In the genomic region with DNA sequence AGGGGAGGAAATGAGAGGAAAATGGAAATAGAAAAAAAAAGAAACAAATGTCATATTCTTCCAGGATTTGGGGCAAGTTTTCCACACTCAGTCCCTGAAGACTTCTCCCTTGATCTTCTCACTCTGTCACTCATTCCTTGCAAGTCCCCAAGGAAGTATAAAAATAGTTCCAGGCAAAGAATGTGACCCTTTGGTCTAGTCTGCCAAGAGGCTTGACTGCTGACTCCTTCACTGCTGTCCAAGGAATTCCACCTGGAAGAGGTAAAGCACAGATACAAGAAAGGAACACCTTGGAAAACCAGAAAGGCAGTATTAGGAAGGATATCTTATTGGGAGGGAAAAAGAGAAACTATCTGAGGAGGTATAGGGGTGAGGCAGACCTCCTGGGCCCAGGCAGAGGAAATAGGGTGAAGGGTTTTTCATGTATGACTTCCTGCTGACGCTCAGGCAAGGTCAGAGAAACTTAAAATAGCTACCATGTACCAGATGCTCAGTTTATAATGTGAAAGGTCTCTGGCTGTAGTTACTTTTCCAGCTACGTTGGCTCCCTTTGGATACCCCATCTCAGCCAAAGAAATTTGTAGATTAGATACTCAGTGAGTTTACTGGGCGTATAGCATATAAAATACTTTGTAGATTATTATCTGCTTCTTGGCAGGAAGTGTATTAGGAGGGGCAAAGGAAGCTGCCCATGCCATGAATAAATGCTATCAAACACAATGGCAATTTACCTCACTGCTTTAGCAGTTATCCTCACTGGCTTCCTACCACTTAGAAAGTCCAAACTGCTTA, we compare ENCODE assay signal across 15 cellular contexts. TPM values are rescaled to one million over a fixed set of nuclear protein-coding genes. Genes with fewer than 3 reads are reported as not detected.
DNase-seq lines count a peak whose midpoint lies in the region; ATAC-seq, FAIRE-seq and TF ChIP-seq lines count a peak whose summit lies in the region.
"Had no signal": no experiment of that assay in that cellular context is flagged by ENCODE, and none has a peak within 500 bp of the region (broad histone marks: within the 10 kb centered on the region; RNA-seq: fewer than 3 reads in every experiment).

No MANE protein-coding gene starts in this region.

- H3K36me3 Mint-ChIP-seq in stimulated activated naive CD8-positive, alpha-beta T cell treated with anti-CD3 and anti-CD28 coated beads, Interleukin-15, Interleukin-2, amounts not matched to agents 100 ng/mL and 50 ng/mL, for 24 hours (ENCODE audit: low read depth): no peaks in the 10 kb centered on the region
- no peaks in the 10 kb centered on the region for H3K36me3 Mint-ChIP-seq in activated naive CD8-positive, alpha-beta T cell treated with anti-CD3 and anti-CD28 coated beads for 36 hours

- no peaks in the 10 kb centered on the region for H3K27me3 Mint-ChIP-seq in stimulated activated naive CD8-positive, alpha-beta T cell treated with anti-CD3 and anti-CD28 coated beads, Interleukin-15, Interleukin-2, amounts not matched to agents 100 ng/mL and 50 ng/mL, for 24 hours
- no peaks in the 10 kb centered on the region for H3K27me3 Mint-ChIP-seq in activated naive CD8-positive, alpha-beta T cell treated with anti-CD3 and anti-CD28 coated beads for 36 hours

- no peaks in the 10 kb centered on the region for H3K9me3 ChIP-seq in kidney (ENCODE audit: control insufficient read depth in 1 of 2, low read length in 2 of 2)

- H3K4me1 Mint-ChIP-seq in stimulated activated naive CD8-positive, alpha-beta T cell treated with anti-CD3 and anti-CD28 coated beads, Interleukin-15, Interleukin-2, amounts not matched to agents 100 ng/mL and 50 ng/mL, for 24 hours (ENCODE audit: low read depth): peaks cover 24% of the 10 kb centered on the region
- peaks cover 18% of the 10 kb centered on the region for H3K4me1 Mint-ChIP-seq in activated naive CD8-positive, alpha-beta T cell treated with anti-CD3 and anti-CD28 coated beads for 36 hours

- no peaks in the 10 kb centered on the region for H3K36me3 ChIP-seq in kidney (ENCODE audit: control insufficient read depth in 1 of 2, insufficient read depth in 2 of 2, low read length in 2 of 2)
- H3K36me3 ChIP-seq: cardiac muscle cell had no signal

- no peak overlapping the region for H3K9ac ChIP-seq in kidney (ENCODE audit: low read length in 2 of 2)

- intact Hi-C loops in kidney (cut with DNase I): no loop called here

- no peak overlapping the region for H3K4me3 ChIP-seq in kidney (ENCODE audit: low read length in 2 of 2)
- H3K4me3 ChIP-seq: cardiac muscle cell, smooth muscle cell had no signal

- H3K4me1 ChIP-seq in kidney (ENCODE audit: control insufficient read depth in 1 of 2, insufficient read depth in 1 of 2, low read depth in 1 of 2, low read length in 2 of 2): peaks cover 17 to 19% of the 10 kb centered on the region in 2 donors

- DNase-seq in stimulated activated naive CD8-positive, alpha-beta T cell treated with anti-CD3 and anti-CD28 coated beads, Interleukin-15, Interleukin-2, amounts not matched to agents 100 U/mL and 50 U/mL, for 24 hours: no peak
- DNase-seq in activated naive CD8-positive, alpha-beta T cell treated with anti-CD3 and anti-CD28 coated beads for 36 hours: no peak
- no peak for DNase-seq in kidney
- no peak for DNase-seq in NCI-H2081 (lab: John Stamatoyannopoulos, UW)
- DNase-seq in activated CD4-positive, CD25-positive, alpha-beta regulatory T cell (lab: John Stamatoyannopoulos, UW): no peak
- DNase-seq: AML-193, foreskin melanocyte, KG1, NCI-H446 treated with DMSO at 0.1 percent for 48 hours had no signal

- peak overlapping the region; percentile 37 to 75 for H3K27ac ChIP-seq in kidney (ENCODE audit: low read depth in 2 of 2, low read length in 2 of 2)

- FAIRE-seq in kidney (lab: Jason Lieb, UNC): no peak

- no peak overlapping the region for H3K4me3 Mint-ChIP-seq in stimulated activated naive CD8-positive, alpha-beta T cell treated with anti-CD3 and anti-CD28 coated beads, Interleukin-15, Interleukin-2, amounts not matched to agents 100 ng/mL and 50 ng/mL, for 24 hours
- H3K4me3 Mint-ChIP-seq in activated naive CD8-positive, alpha-beta T cell treated with anti-CD3 and anti-CD28 coated beads for 36 hours: no peak overlapping the region

- no peaks in the 10 kb centered on the region for H3K9me3 Mint-ChIP-seq in stimulated activated naive CD8-positive, alpha-beta T cell treated with anti-CD3 and anti-CD28 coated beads, Interleukin-15, Interleukin-2, amounts not matched to agents 100 ng/mL and 50 ng/mL, for 24 hours
- H3K9me3 Mint-ChIP-seq in activated naive CD8-positive, alpha-beta T cell treated with anti-CD3 and anti-CD28 coated beads for 36 hours: no peaks in the 10 kb centered on the region

- H3K27ac Mint-ChIP-seq in stimulated activated naive CD8-positive, alpha-beta T cell treated with anti-CD3 and anti-CD28 coated beads, Interleukin-15, Interleukin-2, amounts not matched to agents 100 ng/mL and 50 ng/mL, for 24 hours: peak overlapping the region; percentile 77
- H3K27ac Mint-ChIP-seq in activated naive CD8-positive, alpha-beta T cell treated with anti-CD3 and anti-CD28 coated beads for 36 hours: peak overlapping the region; percentile 57

- ATAC-seq in stimulated activated naive CD8-positive, alpha-beta T cell treated with anti-CD3 and anti-CD28 coated beads, Interleukin-15, Interleukin-2, amounts not matched to agents 100 U/mL and 50 U/mL, for 24 hours: no peak
- no peak for ATAC-seq in GM18498 (IDR thresholded peaks at IDR 0.05; ENCODE audit: unreplicated experiment)
- ATAC-seq in GM18909 (IDR thresholded peaks at IDR 0.05; ENCODE audit: poor library complexity, unreplicated experiment): no peak

- no peak for TF ChIP-seq CTCF in kidney (IDR thresholded peaks at IDR 0.05; ENCODE audit: borderline replicate concordance, extremely low read depth, insufficient read depth)

RNA-seq across cellular contexts. Expression of a gene that starts 2.0 kb away (rescaled TPM):
- not detected for total RNA-seq in activated naive CD8-positive, alpha-beta T cell treated with anti-CD3 and anti-CD28 coated beads for 36 hours
- 28.3 TPM for total RNA-seq in kidney
- polyA plus RNA-seq in kidney (ENCODE audit: insufficient read depth, low read depth, low replicate concordance): 36.4 TPM
- total RNA-seq: SK-MEL-5 had no signal

Comparison
In these comparisons a context has a peak if more than half of its experiments do, and no peak if none do; other contexts are left out.
1. RNA of a gene that starts 2.0 kb away (total RNA-seq): 28.3 TPM in kidney (single experiment); not detected in activated naive CD8-positive, alpha-beta T cell treated with anti-CD3 and anti-CD28 coated beads for 36 hours; every median in the first group is over 10 times any median in the second.